8 cellular contexts compared by ENCODE assay signal in the genomic region with DNA sequence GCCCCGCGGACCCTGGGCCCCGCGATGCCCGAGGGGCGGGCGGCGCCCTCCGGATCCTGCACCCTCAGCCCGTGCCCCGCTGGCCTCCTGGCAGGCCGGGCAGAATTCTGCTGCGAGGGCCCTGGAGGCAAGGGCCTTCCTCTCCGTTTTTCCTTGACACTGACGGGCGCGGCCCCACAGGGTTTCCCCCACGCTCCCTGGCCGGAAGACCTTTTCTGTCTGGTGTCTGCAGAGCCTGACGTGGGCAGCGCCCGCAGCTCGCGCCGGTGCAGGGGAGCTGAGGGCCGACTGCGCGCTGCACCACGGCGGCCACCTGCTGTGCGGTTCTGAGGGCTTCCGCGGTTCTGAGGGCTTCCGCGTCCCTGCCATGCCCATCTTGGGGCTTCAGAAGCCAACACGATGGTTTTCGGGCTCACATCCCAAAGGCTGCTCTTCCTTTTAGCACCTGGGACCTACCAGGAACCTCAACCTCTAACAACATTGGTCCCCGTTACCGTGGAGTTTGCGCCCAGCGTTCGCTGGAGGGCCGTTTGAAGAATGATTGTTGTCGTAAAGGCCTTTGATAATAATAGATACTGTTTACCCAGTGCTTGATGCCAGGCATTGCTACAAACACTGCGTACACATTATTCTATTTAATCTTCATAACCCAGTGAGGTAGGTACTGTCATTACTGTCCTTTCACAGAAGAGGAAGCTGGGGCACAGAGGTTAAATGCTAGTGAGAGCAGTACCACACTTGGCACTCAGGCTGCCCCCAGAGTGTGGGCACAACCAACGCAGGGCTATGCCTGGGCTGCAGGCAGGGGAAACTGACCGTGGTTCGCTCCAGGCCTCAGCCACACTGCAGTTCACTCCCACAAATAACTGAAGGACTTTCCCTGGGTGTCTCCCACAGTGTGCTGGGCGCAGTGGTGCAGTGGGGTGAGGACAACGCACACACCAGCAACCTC. TPM values are rescaled to one million over a fixed set of nuclear protein-coding genes. Genes with fewer than 3 reads are reported as not detected.
DNase-seq lines count a peak whose midpoint lies in the region; ATAC-seq and TF ChIP-seq lines count a peak whose summit lies in the region.

No MANE protein-coding gene starts in this region.

- peak; percentile 51 for ATAC-seq in HG02938 (IDR thresholded peaks at IDR 0.05; ENCODE audit: unreplicated experiment)
- ATAC-seq in activated naive CD4-positive, alpha-beta T cell treated with anti-CD3 and anti-CD28 coated beads, Interleukin-2, amount 50 U/mL, for 72 hours = peak; percentile 59 to 74

- H3K36me3 ChIP-seq in Peyer's patch = no peaks in the 10 kb centered on the region

- peak overlapping the region; percentile 62 to 90 (median 72) for H3K27ac ChIP-seq in Peyer's patch

- H3K36me3 Mint-ChIP-seq in activated naive CD4-positive, alpha-beta T cell treated with anti-CD3 and anti-CD28 coated beads, Interleukin-2, amount 50 U/mL, for 72 hours = peaks cover 0 to 9% of the 10 kb centered on the region in 2 donors

- no peaks in the 10 kb centered on the region for H3K9me3 ChIP-seq in Peyer's patch

- peaks cover 0 to 16% (median 0%) of the 10 kb centered on the region in 4 donors for H3K4me1 ChIP-seq in Peyer's patch

- no peak for TF ChIP-seq POLR2A in Peyer's patch (IDR thresholded peaks at IDR 0.05)

- DNase-seq in SKM-1 treated with dmso at 0.1 percent for 144 hours (lab: John Stamatoyannopoulos, UW; ENCODE audit: unreplicated experiment) = peak; percentile 55
- DNase-seq in SKM-1 (lab: John Stamatoyannopoulos, UW; ENCODE audit: unreplicated experiment) = no peak
- DNase-seq in Peyer's patch = peak in 2 of 3 donors; percentile 51 to 74
- DNase-seq in activated naive CD4-positive, alpha-beta T cell treated with anti-CD3 and anti-CD28 coated beads, Interleukin-2, amount 50 U/mL, for 72 hours (ENCODE audit: low spot score in 2 of 2) = peak; percentile 47 to 75
- peak; percentile 49 for DNase-seq in stimulated activated CD4-positive, alpha-beta T cell treated with anti-CD3 and anti-CD28 coated beads, Interleukin-12 subunit alpha, Interleukin-12 subunit beta, amount 100 ng/mL, for 4 hours
- DNase-seq in AG08395 (ENCODE audit: low spot score) = no peak

- H3K27me3 ChIP-seq in Peyer's patch = no peaks in the 10 kb centered on the region

- H3K27ac Mint-ChIP-seq in activated naive CD4-positive, alpha-beta T cell treated with anti-CD3 and anti-CD28 coated beads, Interleukin-2, amount 50 U/mL, for 72 hours = peak overlapping the region; percentile 46 to 83

- peak overlapping the region; percentile 49 to 93 (median 84) for H3K4me3 ChIP-seq in Peyer's patch
- peak overlapping the region; percentile 41 for H3K4me3 ChIP-seq in iPS-11a (ENCODE audit: low read depth, low read length)

- H3K9me3 Mint-ChIP-seq in activated naive CD4-positive, alpha-beta T cell treated with anti-CD3 and anti-CD28 coated beads, Interleukin-2, amount 50 U/mL, for 72 hours = no peaks in the 10 kb centered on the region

- TF ChIP-seq CTCF in Peyer's patch (IDR thresholded peaks at IDR 0.05) = no peak

RNA-seq across cellular contexts. Expression of gene ACSL1, which starts 0.8 kb away (rescaled TPM):
- 10 to 100 TPM; 14.9 to 23.1 (median 18.1) TPM for total RNA-seq in Peyer's patch
- total RNA-seq in activated naive CD4-positive, alpha-beta T cell treated with anti-CD3 and anti-CD28 coated beads, Interleukin-2, amount 50 U/mL, for 72 hours = 10 to 100 TPM; 23.4 to 27.1 TPM

Comparison
In these comparisons a context has a peak if more than half of its experiments do, and no peak if none do; other contexts are left out.
1. DNase-seq: peak in SKM-1 treated with dmso at 0.1 percent for 144 hours (single experiment), Peyer's patch (2 of 3), activated naive CD4-positive, alpha-beta T cell treated with anti-CD3 and anti-CD28 coated beads, Interleukin-2, amount 50 U/mL, for 72 hours (2 of 2) and stimulated activated CD4-positive, alpha-beta T cell treated with anti-CD3 and anti-CD28 coated beads, Interleukin-12 subunit alpha, Interleukin-12 subunit beta, amount 100 ng/mL, for 4 hours (single experiment); none in SKM-1 (single experiment) and AG08395 (single experiment).